In the genomic region with DNA sequence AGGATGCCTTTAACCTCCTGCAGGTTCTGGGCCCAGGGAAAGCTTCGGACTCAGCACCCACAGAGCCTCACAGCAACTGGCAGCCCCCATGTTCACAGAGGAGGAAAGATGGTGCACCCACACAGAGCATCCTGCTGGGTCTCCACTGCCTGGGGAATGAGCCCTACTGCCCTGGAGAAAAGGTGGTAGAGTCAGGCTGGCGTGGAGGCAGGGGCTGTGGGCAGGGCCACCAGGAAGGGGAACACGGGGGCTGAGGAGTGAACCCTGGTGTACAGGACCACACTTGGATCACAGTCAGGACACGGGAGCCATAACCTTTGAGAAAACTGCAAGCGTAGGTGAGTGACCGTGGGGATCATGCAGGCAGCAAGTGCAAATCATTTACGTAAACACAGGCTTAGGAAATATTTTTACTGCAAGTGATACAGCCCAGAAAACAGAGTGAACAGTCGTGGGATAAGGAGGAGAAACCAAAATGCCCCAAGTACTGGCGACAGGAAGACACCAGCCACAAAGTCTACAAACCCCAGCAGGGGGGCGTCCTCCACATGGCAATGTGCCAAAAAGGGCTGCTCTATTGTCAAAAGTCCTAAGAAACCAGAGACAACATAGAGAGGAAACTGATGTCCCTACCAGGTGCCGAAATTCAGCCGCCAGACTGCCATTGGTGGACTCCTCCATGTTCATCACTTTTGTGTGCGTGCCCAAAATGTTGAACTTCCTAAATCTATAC, we compare ENCODE assay signal across 11 cellular contexts. TPM values are rescaled to one million over a fixed set of nuclear protein-coding genes. Genes with fewer than 3 reads are reported as not detected.
DNase-seq lines count a peak whose midpoint lies in the region; ATAC-seq, FAIRE-seq and TF ChIP-seq lines count a peak whose summit lies in the region.
"Had no signal": no experiment of that assay in that cellular context is flagged by ENCODE, and none has a peak within 500 bp of the region (broad histone marks: within the 10 kb centered on the region; RNA-seq: fewer than 3 reads in every experiment).

No MANE protein-coding gene starts in this region.

- H3K4me3 Mint-ChIP-seq in activated T-cell treated with anti-CD3 and anti-CD28 coated beads, Interleukin-2, amount 50 U/mL, for 72 hours = no peak overlapping the region
- H3K4me3 Mint-ChIP-seq in activated T-helper 1 cell treated with anti-CD3 and anti-CD28 coated beads, Interleukin-12 subunit alpha, Interleukin-12 subunit beta, Interleukin-2, Interleukin-4 antibody, amounts not matched to agents 30 ng/mL and 10 ng/mL and 1 ng/mL, durations not matched to agents 14 hours and 24 hours and 36 hours = no peak overlapping the region

- no peak for FAIRE-seq in pancreas (lab: Jason Lieb, UNC)

- H3K4me2 ChIP-seq in osteoblast (ENCODE audit: insufficient read depth, low read length) = no peak overlapping the region

- H3K4me1 ChIP-seq in osteoblast (ENCODE audit: insufficient read depth, low read length) (peaks cover 12% of the 10 kb centered on the region), pancreas (no peaks in the 10 kb centered on the region)
- H3K4me1 ChIP-seq: colonic mucosa had no signal

- H3K27ac Mint-ChIP-seq in activated T-cell treated with anti-CD3 and anti-CD28 coated beads, Interleukin-2, amount 50 U/mL, for 72 hours = peak overlapping the region; percentile 73
- peak overlapping the region; percentile 55 for H3K27ac Mint-ChIP-seq in activated T-helper 1 cell treated with anti-CD3 and anti-CD28 coated beads, Interleukin-12 subunit alpha, Interleukin-12 subunit beta, Interleukin-2, Interleukin-4 antibody, amounts not matched to agents 30 ng/mL and 10 ng/mL and 1 ng/mL, durations not matched to agents 14 hours and 24 hours and 36 hours

- H4K20me1 ChIP-seq in osteoblast (ENCODE audit: insufficient read depth, low read length) = peaks cover 11% of the 10 kb centered on the region

- H3K27me3 Mint-ChIP-seq in activated T-cell treated with anti-CD3 and anti-CD28 coated beads, Interleukin-2, amount 50 U/mL, for 72 hours (ENCODE audit: low read depth) = no peaks in the 10 kb centered on the region
- no peaks in the 10 kb centered on the region for H3K27me3 Mint-ChIP-seq in activated T-helper 1 cell treated with anti-CD3 and anti-CD28 coated beads, Interleukin-12 subunit alpha, Interleukin-12 subunit beta, Interleukin-2, Interleukin-4 antibody, amounts not matched to agents 30 ng/mL and 10 ng/mL and 1 ng/mL, durations not matched to agents 14 hours and 24 hours and 36 hours (ENCODE audit: insufficient read depth)

- TF ChIP-seq CTCF in osteoblast (IDR thresholded peaks at IDR 0.05; ENCODE audit: extremely low read depth, low read depth, low read length) (no peak), pancreas (IDR thresholded peaks at IDR 0.05) (no peak)

- no peak overlapping the region for H2AFZ ChIP-seq in osteoblast (ENCODE audit: low read length)

- 90 to 92% methylated on average over 13 of the region's 13 CpGs for WGBS in pancreas, 2 donors

- intact Hi-C loops in activated T-helper 1 cell treated with anti-CD3 and anti-CD28 coated beads, Interleukin-12 subunit alpha, Interleukin-12 subunit beta, Interleukin-2, Interleukin-4 antibody, amounts not matched to agents 30 ng/mL and 10 ng/mL and 1 ng/mL, durations not matched to agents 14 hours and 24 hours and 36 hours (cut with micrococcal nuclease) = no loop called here
- intact Hi-C loops in pancreas (cut with DNase I) = no loop called here

- no peaks in the 10 kb centered on the region for H3K9me3 ChIP-seq in osteoblast (ENCODE audit: low read depth, low read length)
- no peaks in the 10 kb centered on the region for H3K9me3 ChIP-seq in pancreas
- H3K9me3 ChIP-seq: colonic mucosa had no signal

- peaks cover 69% of the 10 kb centered on the region for H3K4me1 Mint-ChIP-seq in activated T-cell treated with anti-CD3 and anti-CD28 coated beads, Interleukin-2, amount 50 U/mL, for 72 hours (ENCODE audit: low read depth)
- H3K4me1 Mint-ChIP-seq in activated T-helper 1 cell treated with anti-CD3 and anti-CD28 coated beads, Interleukin-12 subunit alpha, Interleukin-12 subunit beta, Interleukin-2, Interleukin-4 antibody, amounts not matched to agents 30 ng/mL and 10 ng/mL and 1 ng/mL, durations not matched to agents 14 hours and 24 hours and 36 hours (ENCODE audit: low read depth) = peaks cover 64% of the 10 kb centered on the region

- H3K27ac ChIP-seq in osteoblast (ENCODE audit: low read depth, low read length) (peak overlapping the region; percentile 30), pancreas (no peak overlapping the region)
- H3K27ac ChIP-seq: colonic mucosa had no signal

- no peak for ATAC-seq in activated T-cell treated with anti-CD3 and anti-CD28 coated beads, Interleukin-2, amount 50 U/mL, for 72 hours (replicated peaks in 1 of 2)
- ATAC-seq in pancreas = no peak
- ATAC-seq in activated CD4-positive, CD25-positive, alpha-beta regulatory T cell treated with anti-CD3 and anti-CD28 coated beads, Interleukin-2, amount 50 U/mL, for 24 hours = no peak

- H3K9me3 Mint-ChIP-seq in activated T-cell treated with anti-CD3 and anti-CD28 coated beads, Interleukin-2, amount 50 U/mL, for 72 hours = no peaks in the 10 kb centered on the region
- no peaks in the 10 kb centered on the region for H3K9me3 Mint-ChIP-seq in activated T-helper 1 cell treated with anti-CD3 and anti-CD28 coated beads, Interleukin-12 subunit alpha, Interleukin-12 subunit beta, Interleukin-2, Interleukin-4 antibody, amounts not matched to agents 30 ng/mL and 10 ng/mL and 1 ng/mL, durations not matched to agents 14 hours and 24 hours and 36 hours

- H3K36me3 Mint-ChIP-seq in activated T-cell treated with anti-CD3 and anti-CD28 coated beads, Interleukin-2, amount 50 U/mL, for 72 hours (ENCODE audit: insufficient read depth in 2 of 2) = peaks cover 32 to 70% of the 10 kb centered on the region in 2 donors
- peaks cover 79% of the 10 kb centered on the region for H3K36me3 Mint-ChIP-seq in activated T-helper 1 cell treated with anti-CD3 and anti-CD28 coated beads, Interleukin-12 subunit alpha, Interleukin-12 subunit beta, Interleukin-2, Interleukin-4 antibody, amounts not matched to agents 30 ng/mL and 10 ng/mL and 1 ng/mL, durations not matched to agents 14 hours and 24 hours and 36 hours (ENCODE audit: low read depth)

- no peaks in the 10 kb centered on the region for H3K27me3 ChIP-seq in osteoblast (ENCODE audit: insufficient read depth, low read length)
- no peaks in the 10 kb centered on the region for H3K27me3 ChIP-seq in pancreas
- H3K27me3 ChIP-seq: BLaER1 treated with 17β-estradiol and CSF1 and Interleukin-3, amounts not matched to agents 10 nM and 100 nM; colonic mucosa had no signal

- H3K79me2 ChIP-seq in osteoblast (ENCODE audit: insufficient read depth, low read length) = peaks cover 3% of the 10 kb centered on the region

- no peak overlapping the region for H3K4me3 ChIP-seq in osteoblast (ENCODE audit: insufficient read depth, low read length)
- no peak overlapping the region for H3K4me3 ChIP-seq in pancreas
- H3K4me3 ChIP-seq: BLaER1 treated with 17β-estradiol and CSF1 and Interleukin-3, amounts not matched to agents 10 nM and 100 nM; colonic mucosa had no signal

- DNase-seq in activated T-cell treated with anti-CD3 and anti-CD28 coated beads, Interleukin-2, amount 50 U/mL, for 72 hours = no peak
- no peak for DNase-seq in activated T-cell treated with anti-CD3 and anti-CD28 coated beads, Interleukin-2, amount 50 U/mL, for 1 hour
- DNase-seq in HT1080 (ENCODE audit: low read depth) (peak; percentile 54), osteoblast (ENCODE audit: insufficient read length, low spot score, missing footprints) (no peak), NCI-H2107 (lab: John Stamatoyannopoulos, UW) (no peak), pancreas (no peak)
- no peak for DNase-seq in activated T-helper 1 cell treated with anti-CD3 and anti-CD28 coated beads, Interleukin-12 subunit alpha, Interleukin-12 subunit beta, Interleukin-2, Interleukin-4 antibody, amounts not matched to agents 30 ng/mL and 10 ng/mL and 1 ng/mL, durations not matched to agents 14 hours and 24 hours and 36 hours (ENCODE audit: low spot score)
- DNase-seq: colonic mucosa, NCI-H526 treated with DMSO at 0.1 percent for 48 hours had no signal

- H3K36me3 ChIP-seq in osteoblast (ENCODE audit: insufficient read depth, low read length) = peaks cover 100% of the 10 kb centered on the region
- H3K36me3 ChIP-seq in pancreas = peaks cover 6 to 81% (median 50%) of the 10 kb centered on the region in 3 donors

RNA-seq across cellular contexts. Expression of a gene that starts 27.6 kb away (rescaled TPM):
- total RNA-seq in activated T-cell treated with anti-CD3 and anti-CD28 coated beads, Interleukin-2, amount 50 U/mL, for 72 hours = 100 to 1,000 TPM; 441 to 563 TPM
- total RNA-seq in HT1080 (2014; rRNA removed; shearing (Covaris generic)) = 29.6 and 30.7 TPM in 2 replicates
- polyA plus RNA-seq in HT1080 (2015; cell fraction: cytosol; rRNA removed) = 29.5 and 37.3 TPM in 2 replicates
- polyA plus RNA-seq in HT1080 (2015; cell fraction: nucleus; rRNA removed) = 73.2 and 74.6 TPM in 2 replicates
- 129 and 136 TPM in 2 replicates for total RNA-seq in activated T-helper 1 cell treated with anti-CD3 and anti-CD28 coated beads, Interleukin-12 subunit alpha, Interleukin-12 subunit beta, Interleukin-2, Interleukin-4 antibody, amounts not matched to agents 30 ng/mL and 10 ng/mL and 1 ng/mL, durations not matched to agents 14 hours and 24 hours and 36 hours
- 447 and 530 TPM in 2 replicates for total RNA-seq in osteoblast
- total RNA-seq in pancreas = 10 to 100 TPM; 16.5 to 51.8 (median 28.6) TPM
- polyA plus RNA-seq in pancreas = 10 to 100 TPM in 1 of 2 donors, 1 to 10 TPM in 1; 8.2 to 18.2 TPM
